8 cellular contexts compared by ENCODE assay signal in genomic region chr9:2159521-2160417, GRCh38.
A peak's percentile ranks its signal among the peaks of the same experiment; 100 is the strongest.
DNase-seq lines count a peak whose midpoint lies in the region; ATAC-seq and TF ChIP-seq lines count a peak whose summit lies in the region.

No MANE protein-coding gene starts in this region.

- BruUV-seq in OCI-LY7 (replicated peaks; lab: Mats Ljungman, UMichigan), result no TSS peak

- peaks cover 36% of the 10 kb centered on the region; the same call in 1 of the 2 replicates for H3K79me2 ChIP-seq in OCI-LY7 (ENCODE audit: insufficient read depth, low read depth, low read length)

- H3K27ac ChIP-seq in OCI-LY7 (ENCODE audit: low read depth, low read length, poor library complexity, severe bottlenecking) (peak overlapping the region; percentile 72), dorsolateral prefrontal cortex (peak overlapping the region; percentile 14 to 90 (median 77))
- H3K27ac ChIP-seq in naive thymus-derived CD4-positive, alpha-beta T cell (ENCODE audit: low read depth, low read length), result peak overlapping the region; percentile 10

- H3K27ac Mint-ChIP-seq in naive thymus-derived CD4-positive, alpha-beta T cell, result peak overlapping the region; percentile 42 to 89 (median 74)

- H3K36me3 Mint-ChIP-seq in naive thymus-derived CD4-positive, alpha-beta T cell, result peaks cover 3 to 28% (median 21%) of the 10 kb centered on the region in 5 donors

- no peaks in the 10 kb centered on the region for H3K27me3 ChIP-seq in GM06990 (replicated peaks; ENCODE audit: control insufficient read depth, insufficient read depth, low read length)
- no peaks in the 10 kb centered on the region for H3K27me3 ChIP-seq in dorsolateral prefrontal cortex
- H3K27me3 ChIP-seq in naive thymus-derived CD4-positive, alpha-beta T cell (ENCODE audit: control insufficient read depth in 2 of 2, insufficient read depth in 2 of 2, low read length in 2 of 2), result no peaks in the 10 kb centered on the region

- intact Hi-C loops in OCI-LY7 (cut with micrococcal nuclease; ENCODE audit: unreplicated experiment) (loop anchor here (2.0 to 5.0 kb wide), 3 partner anchors 98 to 683 kb away; partner anchors contain the start of gene PUM3), dorsolateral prefrontal cortex (cut with DNase I) (loop anchor here (10.0 kb wide), 2 partner anchors 465 to 675 kb away; partner anchors contain the start of gene VLDLR (in 1 of the 2))
- intact Hi-C loops in naive thymus-derived CD4-positive, alpha-beta T cell (cut with micrococcal nuclease), result loop anchor here (2.0 to 10.0 kb wide), 7 partner anchors 15 to 685 kb away; partner anchors contain the start of genes PUM3 (in 1 of the 2) and SMARCA2 (in 1 of the 2)

- peak overlapping the region; percentile 71 for H2AFZ ChIP-seq in OCI-LY7 (ENCODE audit: low read length)

- POLR2A ChIA-PET in OCI-LY7 (lab: Charles Lee), result interaction anchor here (0.6 to 1.6 kb wide), 15 partner anchors 10 to 1028 kb away, joined by 3 to 5 read pairs (median 3); no protein-coding TSS in a partner anchor
- POLR2A ChIA-PET in naive thymus-derived CD4-positive, alpha-beta T cell (lab: Charles Lee), result interaction anchor here (0.7 to 0.8 kb wide), 3 partner anchors 20 to 193 kb away, joined by 3 to 4 read pairs (median 3); no protein-coding TSS in a partner anchor

- CTCF ChIA-PET in OCI-LY7 (lab: Charles Lee; ENCODE audit: unreplicated experiment), result interaction anchor here (0.5 kb wide), 1 partner anchor 49 kb away, joined by 3 read pairs; no protein-coding TSS in a partner anchor
- CTCF ChIA-PET in naive thymus-derived CD4-positive, alpha-beta T cell (lab: Charles Lee), result interaction anchor here (0.6 to 1.5 kb wide), 3 partner anchors 26 to 749 kb away, joined by 4 to 5 read pairs (median 4); no protein-coding TSS in a partner anchor

- peak overlapping the region; percentile 58 for H3K4me3 ChIP-seq in GM06990 (replicated peaks; ENCODE audit: low read depth, low read length)
- peak overlapping the region; percentile 75 for H3K4me3 ChIP-seq in OCI-LY7 (ENCODE audit: low read depth, low read length, poor library complexity, severe bottlenecking)
- H3K4me3 ChIP-seq in dorsolateral prefrontal cortex, result peak overlapping the region; percentile 32 to 75 (median 59)
- H3K4me3 ChIP-seq in naive thymus-derived CD4-positive, alpha-beta T cell (ENCODE audit: low read length), result no peak overlapping the region

- peak overlapping the region; percentile 43 to 87 (median 76) for H3K4me3 Mint-ChIP-seq in naive thymus-derived CD4-positive, alpha-beta T cell

- ATAC-seq in naive thymus-derived CD4-positive, alpha-beta T cell, result no peak
- ATAC-seq in HG02571 (IDR thresholded peaks at IDR 0.05; ENCODE audit: unreplicated experiment), result no peak

- peaks cover 30% of the 10 kb centered on the region for H3K4me1 ChIP-seq in OCI-LY7 (ENCODE audit: insufficient read depth, low read length, poor library complexity, severe bottlenecking)
- peaks cover 16 to 20% of the 10 kb centered on the region in 2 donors for H3K4me1 ChIP-seq in naive thymus-derived CD4-positive, alpha-beta T cell (ENCODE audit: control insufficient read depth in 2 of 2, insufficient read depth in 2 of 2, low read length in 2 of 2)

- no peaks in the 10 kb centered on the region for H3K9me3 Mint-ChIP-seq in naive thymus-derived CD4-positive, alpha-beta T cell

- no peak for TF ChIP-seq CTCF in GM06990 (IDR thresholded peaks at IDR 0.05; ENCODE audit: insufficient read depth, low read length, poor library complexity, severe bottlenecking)
- no peak; the same call in 1 of the 2 replicates for TF ChIP-seq CTCF in OCI-LY7 (conservative IDR thresholded peaks at IDR 0.05; ENCODE audit: low read length)
- no peak for TF ChIP-seq CTCF in dorsolateral prefrontal cortex (IDR thresholded peaks at IDR 0.05 in 54 of 56, conservative IDR thresholded peaks at IDR 0.05 in 2 of 56; ENCODE audit: low read depth in 1 of 56, partially characterized antibody in 56 of 56)

- H4K20me1 ChIP-seq in OCI-LY7 (ENCODE audit: insufficient read depth, low read length), result no peaks in the 10 kb centered on the region

- peak overlapping the region; percentile 95 for H3K4me2 ChIP-seq in OCI-LY7 (ENCODE audit: low read length)

- H3K36me3 ChIP-seq in GM06990 (ENCODE audit: control insufficient read depth, insufficient read depth, low read length) (peaks cover 10% of the 10 kb centered on the region), OCI-LY7 (ENCODE audit: insufficient read depth, low read length) (peaks cover 31% of the 10 kb centered on the region)
- H3K36me3 ChIP-seq in naive thymus-derived CD4-positive, alpha-beta T cell (ENCODE audit: control insufficient read depth in 2 of 3, insufficient read depth in 3 of 3, low read length in 3 of 3), result peaks cover 0 to 21% (median 0%) of the 10 kb centered on the region in 3 experiments

- no peaks in the 10 kb centered on the region for H3K27me3 Mint-ChIP-seq in naive thymus-derived CD4-positive, alpha-beta T cell

- no peaks in the 10 kb centered on the region for H3K9me3 ChIP-seq in OCI-LY7 (ENCODE audit: low read length)
- no peaks in the 10 kb centered on the region for H3K9me3 ChIP-seq in naive thymus-derived CD4-positive, alpha-beta T cell (ENCODE audit: control insufficient read depth in 2 of 3, low read length in 3 of 3)

- peaks cover 35 to 84% (median 76%) of the 10 kb centered on the region in 7 donors for H3K4me1 Mint-ChIP-seq in naive thymus-derived CD4-positive, alpha-beta T cell

- no peaks in the 10 kb centered on the region for H3K9me2 ChIP-seq in OCI-LY7 (ENCODE audit: insufficient read depth, low read length)

- DNase-seq in GM06990 (ENCODE audit: extremely low read depth, insufficient read length) (no peak), OCI-LY7 (ENCODE audit: low spot score) (peak; percentile 28), dorsolateral prefrontal cortex (peak in 1 of 10 donors; percentile 19), NCI-H1092 treated with DMSO at 0.1 percent for 48 hours (lab: John Stamatoyannopoulos, UW) (no peak), 8988T (no peak)
- no peak for DNase-seq in naive thymus-derived CD4-positive, alpha-beta T cell
- no peak for DNase-seq in stimulated activated CD4-positive, alpha-beta T cell treated with anti-CD3 and anti-CD28 coated beads, Interleukin-1b, Interleukin-23, amount 100 ng/mL, for 48 hours

Comparison
In these comparisons a context has a peak if more than half of its experiments do, and no peak if none do; other contexts are left out.
1. H3K27ac ChIP-seq: peak in every context shown above with its lines; median percentile 77 in dorsolateral prefrontal cortex; 72 in OCI-LY7; 10 in naive thymus-derived CD4-positive, alpha-beta T cell.